In genomic region chr10:73926152-73926764, GRCh38 we compare ENCODE assay signal across 24 cellular contexts. TPM values are rescaled to one million over a fixed set of nuclear protein-coding genes. Genes with fewer than 3 reads are reported as not detected.
DNase-seq lines count a peak whose midpoint lies in the region; ATAC-seq and TF ChIP-seq lines count a peak whose summit lies in the region.
"Had no signal": no experiment of that assay in that cellular context is flagged by ENCODE, and none has a peak within 500 bp of the region (broad histone marks: within the 10 kb centered on the region; RNA-seq: fewer than 3 reads in every experiment).

No MANE protein-coding gene starts in this region.

- no peak overlapping the region for H3K9ac ChIP-seq in HCT116 (ENCODE audit: low read length)

- 0 out of 2 replicates have a peak, but pooled peaks have one; percentile 32 for ATAC-seq in HCT116
- peak; percentile 47 to 73 for ATAC-seq in lower lobe of right lung
- ATAC-seq in HG02840 (IDR thresholded peaks at IDR 0.05; ENCODE audit: low FRiP score, unreplicated experiment): no peak

- H3K4me3 ChIP-seq in HCT116 (replicated peaks in 1 of 2; ENCODE audit: low read depth in 1 of 2, low read length in 2 of 2) (no peak overlapping the region), OCI-LY7 (ENCODE audit: low read depth, low read length, poor library complexity, severe bottlenecking) (peak overlapping the region; percentile 12), lower lobe of right lung (no peak overlapping the region), prostate gland (no peak overlapping the region)
- H3K4me3 ChIP-seq: gastrocnemius medialis, SJSA1 had no signal

- no peaks in the 10 kb centered on the region for H3K36me3 ChIP-seq in HCT116 (ENCODE audit: control insufficient read depth in 1 of 2, insufficient read depth in 2 of 2, low read length in 2 of 2)
- no peaks in the 10 kb centered on the region for H3K36me3 ChIP-seq in OCI-LY7 (ENCODE audit: insufficient read depth, low read length)
- H3K36me3 ChIP-seq in lower lobe of right lung: no peaks in the 10 kb centered on the region
- H3K36me3 ChIP-seq in prostate gland: no peaks in the 10 kb centered on the region
- H3K36me3 ChIP-seq: gastrocnemius medialis, SJSA1 had no signal

- H3K4me1 ChIP-seq in HCT116 (ENCODE audit: control insufficient read depth in 1 of 2, insufficient read depth in 2 of 2, low read length in 2 of 2) (peaks cover 15 to 38% of the 10 kb centered on the region in 2 experiments), OCI-LY7 (ENCODE audit: insufficient read depth, low read length, poor library complexity, severe bottlenecking) (peaks cover 34% of the 10 kb centered on the region), lower lobe of right lung (peaks cover 4% of the 10 kb centered on the region), prostate gland (replicated peaks) (no peaks in the 10 kb centered on the region)
- H3K4me1 ChIP-seq: gastrocnemius medialis had no signal

- POLR2A ChIA-PET in HCT116 (lab: Charles Lee) (interaction anchor here (1.6 kb wide), 1 partner anchor 37 kb away, joined by 7 read pairs; no protein-coding TSS in a partner anchor), OCI-LY7 (lab: Charles Lee) (interaction anchor here (0.8 kb wide), 1 partner anchor 32 kb away, joined by 4 read pairs; no protein-coding TSS in a partner anchor)

- CTCF ChIA-PET in HCT116 (lab: Charles Lee): no interaction called here
- CTCF ChIA-PET in OCI-LY7 (lab: Charles Lee; ENCODE audit: unreplicated experiment): no interaction called here

- no peak for TF ChIP-seq CTCF in HCT116 (IDR thresholded peaks at IDR 0.05 in 2 of 3, conservative IDR thresholded peaks at IDR 0.05 in 1 of 3; ENCODE audit: borderline replicate concordance in 1 of 3, insufficient read depth in 1 of 3, low read depth in 2 of 3, low read length in 2 of 3)
- no peak for TF ChIP-seq CTCF in OCI-LY7 (conservative IDR thresholded peaks at IDR 0.05; ENCODE audit: low read length)
- no peak for TF ChIP-seq CTCF in lower lobe of right lung (IDR thresholded peaks at IDR 0.05)
- TF ChIP-seq CTCF in prostate gland (IDR thresholded peaks at IDR 0.05): no peak

- TF ChIP-seq POLR2A in HCT116 (IDR thresholded peaks at IDR 0.05; ENCODE audit: borderline replicate concordance, extremely low read depth, insufficient read depth, insufficient read length) (no peak), prostate gland (IDR thresholded peaks at IDR 0.05) (no peak)

- 78% methylated on average over 5 of the region's 5 CpGs for WGBS in prostate gland

- H3K79me2 ChIP-seq in HCT116 (ENCODE audit: insufficient read depth, low read length) (no peaks in the 10 kb centered on the region), OCI-LY7 (ENCODE audit: insufficient read depth, low read depth, low read length) (no peaks in the 10 kb centered on the region)

- H3K27me3 ChIP-seq in HCT116 (ENCODE audit: insufficient read depth, low read length): no peaks in the 10 kb centered on the region
- no peaks in the 10 kb centered on the region for H3K27me3 ChIP-seq in lower lobe of right lung (ENCODE audit: low read depth)
- H3K27me3 ChIP-seq in prostate gland (replicated peaks; ENCODE audit: insufficient read depth): no peaks in the 10 kb centered on the region
- H3K27me3 ChIP-seq: gastrocnemius medialis, SJSA1 had no signal

- H3K27ac ChIP-seq in HCT116 (ENCODE audit: low read depth, low read length): no peak overlapping the region
- peak overlapping the region; percentile 30 for H3K27ac ChIP-seq in OCI-LY7 (ENCODE audit: low read depth, low read length, poor library complexity, severe bottlenecking)
- H3K27ac ChIP-seq in lower lobe of right lung: no peak overlapping the region
- H3K27ac ChIP-seq in prostate gland: no peak overlapping the region
- H3K27ac ChIP-seq: gastrocnemius medialis, SJSA1, VCaP had no signal

- DNase-seq in AML-193 (lab: John Stamatoyannopoulos, UW) (peak; percentile 83 to 91), HCT116 (ENCODE audit: low read depth, low spot score) (no peak), OCI-LY7 (ENCODE audit: low spot score) (no peak), lower lobe of right lung (no peak), prostate gland (ENCODE audit: low spot score) (no peak), COLO668 (lab: John Stamatoyannopoulos, UW; ENCODE audit: unreplicated experiment) (no peak), AG20443 (ENCODE audit: low spot score) (no peak)
- DNase-seq: activated CD4-positive, alpha-beta T cell treated with anti-CD3 and anti-CD28 coated beads, Interleukin-2, amount 10 ng/mL, durations not matched to agents 7 days and 5 days; activated naive CD8-positive, alpha-beta T cell treated with anti-CD3 and anti-CD28 coated beads for 36 hours; CD4-positive, CD25-positive, alpha-beta regulatory T cell; effector memory CD4-positive, alpha-beta T cell; HCEC 1CT; KG1; NCI-H1048; NCI-H187; NCI-H526 treated with DMSO at 0.1 percent for 48 hours; nucleus accumbens; retina; stimulated activated CD4-positive, alpha-beta T cell treated with anti-CD3 and anti-CD28 coated beads, Interleukin-12 subunit alpha, Interleukin-12 subunit beta, amount 100 ng/mL, for 4 hours; T-helper 2 cell had no signal

- no peak for TF ChIP-seq RAD21 in HCT116 (IDR thresholded peaks at IDR 0.05; ENCODE audit: low read depth)

- RAD21 ChIA-PET in HCT116 (lab: Charles Lee; ENCODE audit: low non-redundant PET in 1 of 2, low total read pairs in 2 of 2, uncharacterized antibody in 2 of 2, unreplicated experiment in 2 of 2): no interaction called here

- intact Hi-C loops in HCT116 (cut with micrococcal nuclease) (no loop called here), OCI-LY7 (cut with micrococcal nuclease; ENCODE audit: unreplicated experiment) (no loop called here), lower lobe of right lung (cut with DNase I) (no loop called here), prostate gland (cut with DNase I) (no loop called here)

- H3K9me2 ChIP-seq in HCT116 (ENCODE audit: insufficient read depth) (no peaks in the 10 kb centered on the region), OCI-LY7 (ENCODE audit: insufficient read depth, low read length) (no peaks in the 10 kb centered on the region)

- no peak overlapping the region for H2AFZ ChIP-seq in HCT116 (ENCODE audit: low read depth, low read length, poor library complexity, severe bottlenecking)
- peak overlapping the region; percentile 62; the same call in 1 of the 2 replicates for H2AFZ ChIP-seq in OCI-LY7 (ENCODE audit: low read length)

- no TSS peak for BruUV-seq in HCT116 (replicated peaks; lab: Mats Ljungman, UMichigan)
- BruUV-seq in OCI-LY7 (replicated peaks; lab: Mats Ljungman, UMichigan): no TSS peak

- no peaks in the 10 kb centered on the region for H4K20me1 ChIP-seq in HCT116 (ENCODE audit: insufficient read depth)
- H4K20me1 ChIP-seq in OCI-LY7 (ENCODE audit: insufficient read depth, low read length): no peaks in the 10 kb centered on the region

- H3K4me2 ChIP-seq in HCT116 (ENCODE audit: low read length) (no peak overlapping the region), OCI-LY7 (ENCODE audit: low read length) (peak overlapping the region; percentile 41)

- H3K9me3 ChIP-seq in HCT116 (ENCODE audit: control insufficient read depth in 1 of 2, insufficient read depth in 1 of 2, low read depth in 1 of 2, low read length in 2 of 2) (no peaks in the 10 kb centered on the region), OCI-LY7 (ENCODE audit: low read length) (no peaks in the 10 kb centered on the region), lower lobe of right lung (no peaks in the 10 kb centered on the region), prostate gland (no peaks in the 10 kb centered on the region)
- H3K9me3 ChIP-seq: gastrocnemius medialis, SJSA1 had no signal

TF ChIP-seq in HCT116, 20 proteins besides CTCF, POLR2A, EP300 and RAD21 (continues in another document):
- TF ChIP-seq EZH2 (IDR thresholded peaks at IDR 0.05) (no peak), JUND (IDR thresholded peaks at IDR 0.05) (no peak), CBX3 (IDR thresholded peaks at IDR 0.05; ENCODE audit: low read depth) (no peak), ZFX (IDR thresholded peaks at IDR 0.05) (no peak), MAX (IDR thresholded peaks at IDR 0.05) (no peak), REST (IDR thresholded peaks at IDR 0.05; ENCODE audit: low read depth) (no peak), YY1 (IDR thresholded peaks at IDR 0.05; ENCODE audit: extremely low read depth, insufficient replicate concordance, low read depth, low read length) (no peak)

RNA-seq across cellular contexts. Expression of gene PLAU, which starts 15.3 kb away (rescaled TPM):
- total RNA-seq in HCT116 (2021; ENCODE audit: unreplicated experiment) (60.3 TPM), OCI-LY7 (2022) (0.74 and 0.85 TPM in 2 replicates), lower lobe of right lung (29.0 TPM), prostate gland (10 to 100 TPM in 1 of 2 donors, 1 to 10 TPM in 1; 7.1 to 11.0 TPM)
- 103 and 107 TPM in 2 replicates for polyA plus RNA-seq in HCT116 (2012)
- total RNA-seq in OCI-LY7 (2014; rRNA removed; shearing (Covaris generic)): 2.0 and 5.2 TPM in 2 replicates
- polyA plus RNA-seq: CD4-positive, CD25-positive, alpha-beta regulatory T cell had no signal

RNA-seq across cellular contexts. Expression of gene CAMK2G, which starts 51.9 kb away (rescaled TPM):
- total RNA-seq in HCT116 (2021; ENCODE audit: unreplicated experiment): 28.3 TPM
- 23.4 and 24.6 TPM in 2 replicates for polyA plus RNA-seq in HCT116 (2012)
- total RNA-seq in OCI-LY7 (2014; rRNA removed; shearing (Covaris generic)): 21.1 and 29.1 TPM in 2 replicates
- 34.8 and 41.6 TPM in 2 replicates for total RNA-seq in OCI-LY7 (2022)
- 38.4 TPM for total RNA-seq in lower lobe of right lung
- 10 to 100 TPM; 41.9 to 47.8 TPM for total RNA-seq in prostate gland

Comparison
In these comparisons a context has a peak if more than half of its experiments do, and no peak if none do; other contexts are left out.
1. DNase-seq: peak in AML-193 (2 of 2); none in HCT116 (single experiment), OCI-LY7 (single experiment), lower lobe of right lung (single experiment), prostate gland (single experiment), COLO668 (single experiment) and AG20443 (single experiment).